Comparison of ENCODE assay signal across 1 cellular context in the genomic region with DNA sequence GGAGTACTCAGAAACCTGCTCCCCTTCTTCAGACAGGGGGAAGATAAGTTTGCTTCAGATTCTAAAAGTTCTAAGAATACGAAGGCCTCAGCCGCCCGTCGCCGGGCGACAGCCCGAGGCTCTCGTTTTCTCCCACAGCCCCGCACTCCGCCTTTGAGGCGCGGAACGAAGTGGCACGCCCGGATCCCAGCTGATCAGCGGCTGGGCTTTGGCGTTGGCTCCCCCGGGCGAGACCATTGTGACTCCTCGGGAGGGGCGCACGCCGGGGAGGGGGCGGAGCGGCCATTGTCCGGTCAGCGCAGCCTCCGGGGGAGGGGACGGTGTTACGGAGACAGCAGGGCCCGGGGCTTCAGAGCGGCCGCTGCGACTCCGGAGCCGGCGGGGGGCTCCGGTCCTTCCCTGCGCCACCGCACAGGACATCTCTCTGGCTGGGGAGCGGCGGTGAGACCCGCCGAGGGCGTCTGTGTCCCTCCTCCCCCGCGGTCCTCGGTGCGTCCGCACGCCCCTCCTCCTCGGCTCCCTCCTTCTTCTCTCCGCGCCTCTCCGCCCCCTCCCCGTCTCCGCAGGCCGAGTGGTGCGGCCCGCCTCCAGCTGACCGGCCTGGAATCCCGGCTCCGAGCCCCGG.
A peak's percentile ranks its signal among the peaks of the same experiment; 100 is the strongest.
TF ChIP-seq lines count a peak whose summit lies in the region.

A gene with protein sequence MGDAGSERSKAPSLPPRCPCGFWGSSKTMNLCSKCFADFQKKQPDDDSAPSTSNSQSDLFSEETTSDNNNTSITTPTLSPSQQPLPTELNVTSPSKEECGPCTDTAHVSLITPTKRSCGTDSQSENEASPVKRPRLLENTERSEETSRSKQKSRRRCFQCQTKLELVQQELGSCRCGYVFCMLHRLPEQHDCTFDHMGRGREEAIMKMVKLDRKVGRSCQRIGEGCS (plus strand): TSS at position 551 of the 625 bp plus-strand sequence. CDS start 219 bp downstream, outside the sequence.

TF ChIP-seq in K562, 482 proteins besides CTCF, POLR2A, EP300 and RAD21 (continued from another document and continues in another):
- TF ChIP-seq, protein P1, sequence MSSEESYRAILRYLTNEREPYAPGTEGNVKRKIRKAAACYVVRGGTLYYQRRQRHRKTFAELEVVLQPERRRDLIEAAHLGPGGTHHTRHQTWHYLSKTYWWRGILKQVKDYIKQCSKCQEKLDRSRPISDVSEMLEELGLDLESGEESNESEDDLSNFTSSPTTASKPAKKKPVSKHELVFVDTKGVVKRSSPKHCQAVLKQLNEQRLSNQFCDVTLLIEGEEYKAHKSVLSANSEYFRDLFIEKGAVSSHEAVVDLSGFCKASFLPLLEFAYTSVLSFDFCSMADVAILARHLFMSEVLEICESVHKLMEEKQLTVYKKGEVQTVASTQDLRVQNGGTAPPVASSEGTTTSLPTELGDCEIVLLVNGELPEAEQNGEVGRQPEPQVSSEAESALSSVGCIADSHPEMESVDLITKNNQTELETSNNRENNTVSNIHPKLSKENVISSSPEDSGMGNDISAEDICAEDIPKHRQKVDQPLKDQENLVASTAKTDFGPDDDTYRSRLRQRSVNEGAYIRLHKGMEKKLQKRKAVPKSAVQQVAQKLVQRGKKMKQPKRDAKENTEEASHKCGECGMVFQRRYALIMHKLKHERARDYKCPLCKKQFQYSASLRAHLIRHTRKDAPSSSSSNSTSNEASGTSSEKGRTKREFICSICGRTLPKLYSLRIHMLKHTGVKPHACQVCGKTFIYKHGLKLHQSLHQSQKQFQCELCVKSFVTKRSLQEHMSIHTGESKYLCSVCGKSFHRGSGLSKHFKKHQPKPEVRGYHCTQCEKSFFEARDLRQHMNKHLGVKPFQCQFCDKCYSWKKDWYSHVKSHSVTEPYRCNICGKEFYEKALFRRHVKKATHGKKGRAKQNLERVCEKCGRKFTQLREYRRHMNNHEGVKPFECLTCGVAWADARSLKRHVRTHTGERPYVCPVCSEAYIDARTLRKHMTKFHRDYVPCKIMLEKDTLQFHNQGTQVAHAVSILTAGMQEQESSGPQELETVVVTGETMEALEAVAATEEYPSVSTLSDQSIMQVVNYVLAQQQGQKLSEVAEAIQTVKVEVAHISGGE (CRISPR knock-in tag; IDR thresholded peaks at IDR 0.05), result peak in 1 of 3 experiments; percentile 56; a peak in 1 of 6 replicates
- TF ChIP-seq XRCC3 (IDR thresholded peaks at IDR 0.05), result no peak
- TF ChIP-seq ZNF134 (CRISPR knock-in tag; conservative IDR thresholded peaks at IDR 0.05), result no peak
- TF ChIP-seq ATF1 (CRISPR knock-in tag; IDR thresholded peaks at IDR 0.05), result no peak
- TF ChIP-seq ATF1 (tag; IDR thresholded peaks at IDR 0.05), result peak; percentile 92
- peak; percentile 87 for TF ChIP-seq ASH1L (IDR thresholded peaks at IDR 0.05; ENCODE audit: borderline replicate concordance, low read depth, partially characterized antibody)
- peak; percentile 95 for TF ChIP-seq HMGN3 (IDR thresholded peaks at IDR 0.05; ENCODE audit: borderline replicate concordance, extremely low read depth, insufficient read length, low read depth, low read length)
- TF ChIP-seq CBX5 (IDR thresholded peaks at IDR 0.05; ENCODE audit: borderline replicate concordance, low read depth), result no peak
- TF ChIP-seq SMAD4 (CRISPR knock-in tag; conservative IDR thresholded peaks at IDR 0.05), result peak; percentile 91
- TF ChIP-seq, protein P2, sequence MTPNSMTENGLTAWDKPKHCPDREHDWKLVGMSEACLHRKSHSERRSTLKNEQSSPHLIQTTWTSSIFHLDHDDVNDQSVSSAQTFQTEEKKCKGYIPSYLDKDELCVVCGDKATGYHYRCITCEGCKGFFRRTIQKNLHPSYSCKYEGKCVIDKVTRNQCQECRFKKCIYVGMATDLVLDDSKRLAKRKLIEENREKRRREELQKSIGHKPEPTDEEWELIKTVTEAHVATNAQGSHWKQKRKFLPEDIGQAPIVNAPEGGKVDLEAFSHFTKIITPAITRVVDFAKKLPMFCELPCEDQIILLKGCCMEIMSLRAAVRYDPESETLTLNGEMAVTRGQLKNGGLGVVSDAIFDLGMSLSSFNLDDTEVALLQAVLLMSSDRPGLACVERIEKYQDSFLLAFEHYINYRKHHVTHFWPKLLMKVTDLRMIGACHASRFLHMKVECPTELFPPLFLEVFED (CRISPR knock-in tag; conservative IDR thresholded peaks at IDR 0.05), result 0 out of 2 replicates have a peak, but pooled peaks have one; percentile 6
- no peak for TF ChIP-seq ZNF699 (CRISPR knock-in tag; IDR thresholded peaks at IDR 0.05; ENCODE audit: insufficient replicate concordance)
- TF ChIP-seq, protein P3, sequence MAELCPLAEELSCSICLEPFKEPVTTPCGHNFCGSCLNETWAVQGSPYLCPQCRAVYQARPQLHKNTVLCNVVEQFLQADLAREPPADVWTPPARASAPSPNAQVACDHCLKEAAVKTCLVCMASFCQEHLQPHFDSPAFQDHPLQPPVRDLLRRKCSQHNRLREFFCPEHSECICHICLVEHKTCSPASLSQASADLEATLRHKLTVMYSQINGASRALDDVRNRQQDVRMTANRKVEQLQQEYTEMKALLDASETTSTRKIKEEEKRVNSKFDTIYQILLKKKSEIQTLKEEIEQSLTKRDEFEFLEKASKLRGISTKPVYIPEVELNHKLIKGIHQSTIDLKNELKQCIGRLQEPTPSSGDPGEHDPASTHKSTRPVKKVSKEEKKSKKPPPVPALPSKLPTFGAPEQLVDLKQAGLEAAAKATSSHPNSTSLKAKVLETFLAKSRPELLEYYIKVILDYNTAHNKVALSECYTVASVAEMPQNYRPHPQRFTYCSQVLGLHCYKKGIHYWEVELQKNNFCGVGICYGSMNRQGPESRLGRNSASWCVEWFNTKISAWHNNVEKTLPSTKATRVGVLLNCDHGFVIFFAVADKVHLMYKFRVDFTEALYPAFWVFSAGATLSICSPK (IDR thresholded peaks at IDR 0.05; ENCODE audit: borderline replicate concordance), result no peak
- TF ChIP-seq, protein P4, sequence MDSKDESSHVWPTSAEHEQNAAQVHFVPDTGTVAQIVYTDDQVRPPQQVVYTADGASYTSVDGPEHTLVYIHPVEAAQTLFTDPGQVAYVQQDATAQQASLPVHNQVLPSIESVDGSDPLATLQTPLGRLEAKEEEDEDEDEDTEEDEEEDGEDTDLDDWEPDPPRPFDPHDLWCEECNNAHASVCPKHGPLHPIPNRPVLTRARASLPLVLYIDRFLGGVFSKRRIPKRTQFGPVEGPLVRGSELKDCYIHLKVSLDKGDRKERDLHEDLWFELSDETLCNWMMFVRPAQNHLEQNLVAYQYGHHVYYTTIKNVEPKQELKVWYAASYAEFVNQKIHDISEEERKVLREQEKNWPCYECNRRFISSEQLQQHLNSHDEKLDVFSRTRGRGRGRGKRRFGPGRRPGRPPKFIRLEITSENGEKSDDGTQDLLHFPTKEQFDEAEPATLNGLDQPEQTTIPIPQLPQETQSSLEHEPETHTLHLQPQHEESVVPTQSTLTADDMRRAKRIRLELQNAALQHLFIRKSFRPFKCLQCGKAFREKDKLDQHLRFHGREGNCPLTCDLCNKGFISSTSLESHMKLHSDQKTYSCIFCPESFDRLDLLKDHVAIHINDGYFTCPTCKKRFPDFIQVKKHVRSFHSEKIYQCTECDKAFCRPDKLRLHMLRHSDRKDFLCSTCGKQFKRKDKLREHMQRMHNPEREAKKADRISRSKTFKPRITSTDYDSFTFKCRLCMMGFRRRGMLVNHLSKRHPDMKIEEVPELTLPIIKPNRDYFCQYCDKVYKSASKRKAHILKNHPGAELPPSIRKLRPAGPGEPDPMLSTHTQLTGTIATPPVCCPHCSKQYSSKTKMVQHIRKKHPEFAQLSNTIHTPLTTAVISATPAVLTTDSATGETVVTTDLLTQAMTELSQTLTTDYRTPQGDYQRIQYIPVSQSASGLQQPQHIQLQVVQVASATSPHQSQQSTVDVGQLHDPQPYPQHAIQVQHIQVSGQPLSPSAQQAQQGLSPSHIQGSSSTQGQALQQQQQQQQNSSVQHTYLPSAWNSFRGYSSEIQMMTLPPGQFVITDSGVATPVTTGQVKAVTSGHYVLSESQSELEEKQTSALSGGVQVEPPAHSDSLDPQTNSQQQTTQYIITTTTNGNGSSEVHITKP (IDR thresholded peaks at IDR 0.05; ENCODE audit: partially characterized antibody), result peak; percentile 100
- TF ChIP-seq, protein P5, sequence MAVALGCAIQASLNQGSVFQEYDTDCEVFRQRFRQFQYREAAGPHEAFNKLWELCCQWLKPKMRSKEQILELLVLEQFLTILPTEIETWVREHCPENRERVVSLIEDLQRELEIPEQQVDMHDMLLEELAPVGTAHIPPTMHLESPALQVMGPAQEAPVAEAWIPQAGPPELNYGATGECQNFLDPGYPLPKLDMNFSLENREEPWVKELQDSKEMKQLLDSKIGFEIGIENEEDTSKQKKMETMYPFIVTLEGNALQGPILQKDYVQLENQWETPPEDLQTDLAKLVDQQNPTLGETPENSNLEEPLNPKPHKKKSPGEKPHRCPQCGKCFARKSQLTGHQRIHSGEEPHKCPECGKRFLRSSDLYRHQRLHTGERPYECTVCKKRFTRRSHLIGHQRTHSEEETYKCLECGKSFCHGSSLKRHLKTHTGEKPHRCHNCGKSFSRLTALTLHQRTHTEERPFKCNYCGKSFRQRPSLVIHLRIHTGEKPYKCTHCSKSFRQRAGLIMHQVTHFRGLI (CRISPR knock-in tag; IDR thresholded peaks at IDR 0.05), result peak; percentile 76; the same call in 1 of the 2 replicates
- TF ChIP-seq, protein P6, sequence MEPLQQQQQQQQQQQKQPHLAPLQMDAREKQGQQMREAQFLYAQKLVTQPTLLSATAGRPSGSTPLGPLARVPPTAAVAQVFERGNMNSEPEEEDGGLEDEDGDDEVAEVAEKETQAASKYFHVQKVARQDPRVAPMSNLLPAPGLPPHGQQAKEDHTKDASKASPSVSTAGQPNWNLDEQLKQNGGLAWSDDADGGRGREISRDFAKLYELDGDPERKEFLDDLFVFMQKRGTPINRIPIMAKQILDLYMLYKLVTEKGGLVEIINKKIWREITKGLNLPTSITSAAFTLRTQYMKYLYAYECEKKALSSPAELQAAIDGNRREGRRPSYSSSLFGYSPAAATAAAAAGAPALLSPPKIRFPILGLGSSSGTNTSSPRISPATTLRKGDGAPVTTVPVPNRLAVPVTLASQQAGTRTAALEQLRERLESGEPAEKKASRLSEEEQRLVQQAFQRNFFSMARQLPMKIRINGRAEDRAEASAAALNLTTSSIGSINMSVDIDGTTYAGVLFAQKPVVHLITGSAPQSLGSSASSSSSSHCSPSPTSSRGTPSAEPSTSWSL (CRISPR knock-in tag; IDR thresholded peaks at IDR 0.05; ENCODE audit: borderline replicate concordance), result no peak
- TF ChIP-seq, protein P7, sequence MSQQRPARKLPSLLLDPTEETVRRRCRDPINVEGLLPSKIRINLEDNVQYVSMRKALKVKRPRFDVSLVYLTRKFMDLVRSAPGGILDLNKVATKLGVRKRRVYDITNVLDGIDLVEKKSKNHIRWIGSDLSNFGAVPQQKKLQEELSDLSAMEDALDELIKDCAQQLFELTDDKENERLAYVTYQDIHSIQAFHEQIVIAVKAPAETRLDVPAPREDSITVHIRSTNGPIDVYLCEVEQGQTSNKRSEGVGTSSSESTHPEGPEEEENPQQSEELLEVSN (IDR thresholded peaks at IDR 0.05; ENCODE audit: borderline replicate concordance in 1 of 2, extremely low read depth in 1 of 2, insufficient read depth in 1 of 2, insufficient read length in 1 of 2, low read depth in 1 of 2, low read length in 1 of 2, poor library complexity in 1 of 2, severe bottlenecking in 1 of 2), result peak in 1 of 2 experiments; percentile 31
- peak; percentile 38 for TF ChIP-seq ARID1B (IDR thresholded peaks at IDR 0.05)
- peak; percentile 27 for TF ChIP-seq RB1 (IDR thresholded peaks at IDR 0.05; ENCODE audit: low read depth)
- TF ChIP-seq, protein P8, sequence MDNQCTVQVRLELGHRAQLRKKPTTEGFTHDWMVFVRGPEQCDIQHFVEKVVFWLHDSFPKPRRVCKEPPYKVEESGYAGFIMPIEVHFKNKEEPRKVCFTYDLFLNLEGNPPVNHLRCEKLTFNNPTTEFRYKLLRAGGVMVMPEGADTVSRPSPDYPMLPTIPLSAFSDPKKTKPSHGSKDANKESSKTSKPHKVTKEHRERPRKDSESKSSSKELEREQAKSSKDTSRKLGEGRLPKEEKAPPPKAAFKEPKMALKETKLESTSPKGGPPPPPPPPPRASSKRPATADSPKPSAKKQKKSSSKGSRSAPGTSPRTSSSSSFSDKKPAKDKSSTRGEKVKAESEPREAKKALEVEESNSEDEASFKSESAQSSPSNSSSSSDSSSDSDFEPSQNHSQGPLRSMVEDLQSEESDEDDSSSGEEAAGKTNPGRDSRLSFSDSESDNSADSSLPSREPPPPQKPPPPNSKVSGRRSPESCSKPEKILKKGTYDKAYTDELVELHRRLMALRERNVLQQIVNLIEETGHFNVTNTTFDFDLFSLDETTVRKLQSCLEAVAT (IDR thresholded peaks at IDR 0.05), result no peak
- no peak for TF ChIP-seq ZNF217 (CRISPR knock-in tag; IDR thresholded peaks at IDR 0.05)
- TF ChIP-seq, protein P9, sequence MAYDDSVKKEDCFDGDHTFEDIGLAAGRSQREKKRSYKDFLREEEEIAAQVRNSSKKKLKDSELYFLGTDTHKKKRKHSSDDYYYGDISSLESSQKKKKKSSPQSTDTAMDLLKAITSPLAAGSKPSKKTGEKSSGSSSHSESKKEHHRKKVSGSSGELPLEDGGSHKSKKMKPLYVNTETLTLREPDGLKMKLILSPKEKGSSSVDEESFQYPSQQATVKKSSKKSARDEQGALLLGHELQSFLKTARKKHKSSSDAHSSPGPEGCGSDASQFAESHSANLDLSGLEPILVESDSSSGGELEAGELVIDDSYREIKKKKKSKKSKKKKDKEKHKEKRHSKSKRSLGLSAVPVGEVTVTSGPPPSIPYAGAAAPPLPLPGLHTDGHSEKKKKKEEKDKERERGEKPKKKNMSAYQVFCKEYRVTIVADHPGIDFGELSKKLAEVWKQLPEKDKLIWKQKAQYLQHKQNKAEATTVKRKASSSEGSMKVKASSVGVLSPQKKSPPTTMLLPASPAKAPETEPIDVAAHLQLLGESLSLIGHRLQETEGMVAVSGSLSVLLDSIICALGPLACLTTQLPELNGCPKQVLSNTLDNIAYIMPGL (CRISPR knock-in tag; IDR thresholded peaks at IDR 0.05), result 0 out of 2 replicates have a peak, but pooled peaks have one; percentile 64
- peak; percentile 80 for TF ChIP-seq NEUROD1 (IDR thresholded peaks at IDR 0.05; ENCODE audit: borderline replicate concordance, low read depth, low read length, partially characterized antibody)
- TF ChIP-seq TCF7L2 (IDR thresholded peaks at IDR 0.05; ENCODE audit: low read depth, low read length), result peak; percentile 96
- no peak for TF ChIP-seq KDM1A (IDR thresholded peaks at IDR 0.05)
